8 cellular contexts compared by ENCODE assay signal in genomic region chr6:157045831-157046454, GRCh38.
DNase-seq lines count a peak whose midpoint lies in the region; ATAC-seq and TF ChIP-seq lines count a peak whose summit lies in the region.

No MANE protein-coding gene starts in this region.

- no peaks in the 10 kb centered on the region for H3K36me3 ChIP-seq in right atrium auricular region
- no peaks in the 10 kb centered on the region for H3K36me3 ChIP-seq in OCI-LY7 (ENCODE audit: insufficient read depth, low read length)

- H3K27ac ChIP-seq in right atrium auricular region: no peak overlapping the region
- H3K27ac ChIP-seq in OCI-LY7 (ENCODE audit: low read depth, low read length, poor library complexity, severe bottlenecking): no peak overlapping the region

- intact Hi-C loops in Right ventricle myocardium superior (cut with DNase I) (no loop called here), OCI-LY7 (cut with micrococcal nuclease; ENCODE audit: unreplicated experiment) (no loop called here)

- DNase-seq in right atrium auricular region (ENCODE audit: low spot score): no peak
- no peak for DNase-seq in Right ventricle myocardium superior
- DNase-seq in OCI-LY7 (ENCODE audit: low spot score): no peak
- DNase-seq in fibroblast of pulmonary artery (ENCODE audit: low read depth): peak; percentile 72
- DNase-seq in stromal cell of bone marrow (ENCODE audit: low read depth): peak; percentile 49
- no peak for DNase-seq in activated CD4-positive, alpha-beta T cell treated with anti-CD3 and anti-CD28 coated beads for 48 hours

- ATAC-seq in Right ventricle myocardium superior (ENCODE audit: poor library complexity): no peak
- no peak for ATAC-seq in GM21723 (IDR thresholded peaks at IDR 0.05; ENCODE audit: unreplicated experiment)
- ATAC-seq in GM19035 (IDR thresholded peaks at IDR 0.05; ENCODE audit: unreplicated experiment): no peak

- no peaks in the 10 kb centered on the region for H4K20me1 ChIP-seq in OCI-LY7 (ENCODE audit: insufficient read depth, low read length)

- H3K4me2 ChIP-seq in OCI-LY7 (ENCODE audit: low read length): no peak overlapping the region

- H3K9me3 ChIP-seq in right atrium auricular region (no peaks in the 10 kb centered on the region), OCI-LY7 (ENCODE audit: low read length) (no peaks in the 10 kb centered on the region)

- H3K4me3 ChIP-seq in right atrium auricular region (no peak overlapping the region), OCI-LY7 (ENCODE audit: low read depth, low read length, poor library complexity, severe bottlenecking) (no peak overlapping the region), fibroblast of pulmonary artery (replicated peaks; ENCODE audit: low read depth, low read length) (no peak overlapping the region)

- no peak overlapping the region for H2AFZ ChIP-seq in OCI-LY7 (ENCODE audit: low read length)

- CTCF ChIA-PET in OCI-LY7 (lab: Charles Lee; ENCODE audit: unreplicated experiment): no interaction called here

- H3K79me2 ChIP-seq in OCI-LY7 (ENCODE audit: insufficient read depth, low read depth, low read length): peaks cover 15% of the 10 kb centered on the region; the same call in 1 of the 2 replicates

- TF ChIP-seq CTCF in right atrium auricular region (IDR thresholded peaks at IDR 0.05): peak; percentile 58 to 65
- TF ChIP-seq CTCF in OCI-LY7 (conservative IDR thresholded peaks at IDR 0.05; ENCODE audit: low read length): peak; percentile 88
- peak; percentile 72 for TF ChIP-seq CTCF in fibroblast of pulmonary artery (IDR thresholded peaks at IDR 0.05; ENCODE audit: low read length, missing control alignments)

- peaks cover 0 to 22% of the 10 kb centered on the region in 2 donors for H3K4me1 ChIP-seq in right atrium auricular region
- H3K4me1 ChIP-seq in OCI-LY7 (ENCODE audit: insufficient read depth, low read length, poor library complexity, severe bottlenecking): peaks cover 20% of the 10 kb centered on the region

- no peaks in the 10 kb centered on the region for H3K27me3 ChIP-seq in right atrium auricular region

- BruUV-seq in OCI-LY7 (replicated peaks; lab: Mats Ljungman, UMichigan): no TSS peak

- no peaks in the 10 kb centered on the region for H3K9me2 ChIP-seq in OCI-LY7 (ENCODE audit: insufficient read depth, low read length)

- POLR2A ChIA-PET in OCI-LY7 (lab: Charles Lee): interaction anchor here (0.7 to 1.7 kb wide), 6 partner anchors 9 to 360 kb away, joined by 3 to 6 read pairs (median 3); no protein-coding TSS in a partner anchor

Comparison
In these comparisons a context has a peak if more than half of its experiments do, and no peak if none do; other contexts are left out.
1. DNase-seq: peak in fibroblast of pulmonary artery (single experiment) and stromal cell of bone marrow (single experiment); none in right atrium auricular region (single experiment), Right ventricle myocardium superior (single experiment), OCI-LY7 (single experiment) and activated CD4-positive, alpha-beta T cell treated with anti-CD3 and anti-CD28 coated beads for 48 hours (single experiment).
2. Peak in every context shown above with its lines, with median percentiles within 50 percentile points of each other: CTCF ChIP-seq.